Comparison of ENCODE assay signal across 25 cellular contexts in genomic region chr6:907928-908327, GRCh38.
DNase-seq lines count a peak whose midpoint lies in the region; ATAC-seq, FAIRE-seq and TF ChIP-seq lines count a peak whose summit lies in the region.
"Had no signal": no experiment of that assay in that cellular context is flagged by ENCODE, and none has a peak within 500 bp of the region (broad histone marks: within the 10 kb centered on the region; RNA-seq: fewer than 3 reads in every experiment).

No MANE protein-coding gene starts in this region.

- TF ChIP-seq CTCF in A549 (IDR thresholded peaks at IDR 0.05) (no peak), psoas muscle (IDR thresholded peaks at IDR 0.05) (no peak)

- no peak for TF ChIP-seq EP300 in A549 (IDR thresholded peaks at IDR 0.05)

- 47% methylated on average over 6 of the region's 6 CpGs for WGBS in A549 (ENCODE audit: missing lambda C conversion rate)
- WGBS in psoas muscle, 3 donors = 74 to 76% (median 75%) methylated on average over 6 of the region's 6 CpGs

- H3K27me3 ChIP-seq in SJSA1 (replicated peaks) = no peaks in the 10 kb centered on the region
- no peaks in the 10 kb centered on the region for H3K27me3 ChIP-seq in psoas muscle (ENCODE audit: insufficient read depth in 3 of 3, low read length in 2 of 3)
- no peaks in the 10 kb centered on the region for H3K27me3 ChIP-seq in SJCRH30
- H3K27me3 ChIP-seq: BE2C; BLaER1 treated with 17β-estradiol and CSF1 and Interleukin-3, amounts not matched to agents 10 nM and 100 nM had no signal

- ATAC-seq in A549 (no peak), psoas muscle (no peak)
- ATAC-seq: GM23338, HCT116 had no signal

- H3K27ac ChIP-seq in A549 (peak overlapping the region; percentile 77 to 79), SJSA1 (peak overlapping the region; percentile 63), psoas muscle (no peak overlapping the region), SJCRH30 (no peak overlapping the region)
- H3K27ac ChIP-seq: 22Rv1; BLaER1 treated with 17β-estradiol and CSF1 and Interleukin-3, amounts not matched to agents 10 nM and 100 nM had no signal

- H3K36me3 ChIP-seq in SJSA1 (no peaks in the 10 kb centered on the region), psoas muscle (ENCODE audit: insufficient read depth in 1 of 2, low read depth in 1 of 2) (no peaks in the 10 kb centered on the region), SJCRH30 (no peaks in the 10 kb centered on the region)
- H3K36me3 ChIP-seq: BE2C; BLaER1 treated with 17β-estradiol and CSF1 and Interleukin-3, amounts not matched to agents 10 nM and 100 nM had no signal

- FAIRE-seq in A549 (lab: Jason Lieb, UNC) = no peak
- FAIRE-seq: A204.1, D721Med, GM12891, GM18507 had no signal

- H3K9me3 ChIP-seq in A549 = no peaks in the 10 kb centered on the region
- no peaks in the 10 kb centered on the region for H3K9me3 ChIP-seq in SJSA1 (replicated peaks)
- H3K9me3 ChIP-seq in psoas muscle = no peaks in the 10 kb centered on the region
- no peaks in the 10 kb centered on the region for H3K9me3 ChIP-seq in SJCRH30 (replicated peaks)
- H3K9me3 ChIP-seq: BE2C; BLaER1 treated with 17β-estradiol and CSF1 and Interleukin-3, amounts not matched to agents 10 nM and 100 nM had no signal

- no peak overlapping the region for H3K4me3 ChIP-seq in A549
- no peak overlapping the region for H3K4me3 ChIP-seq in SJSA1
- no peak overlapping the region for H3K4me3 ChIP-seq in psoas muscle
- no peak overlapping the region for H3K4me3 ChIP-seq in SJCRH30
- H3K4me3 ChIP-seq: BLaER1 treated with 17β-estradiol and CSF1 and Interleukin-3, amounts not matched to agents 10 nM and 100 nM; GM23338 had no signal

- peaks cover 20% of the 10 kb centered on the region for H3K4me1 ChIP-seq in A549
- peaks cover 56% of the 10 kb centered on the region for H3K4me1 ChIP-seq in SJSA1 (replicated peaks)
- H3K4me1 ChIP-seq in psoas muscle = no peaks in the 10 kb centered on the region
- H3K4me1 ChIP-seq in SJCRH30 = no peaks in the 10 kb centered on the region
- H3K4me1 ChIP-seq: BE2C had no signal

- no peak for TF ChIP-seq POLR2A in A549 (IDR thresholded peaks at IDR 0.05; ENCODE audit: low read length)

- POLR2A ChIA-PET in A549 (lab: Yijun Ruan, JAX) = no interaction called here

- TF ChIP-seq RAD21 in A549 (conservative IDR thresholded peaks at IDR 0.05 in 1 of 2, IDR thresholded peaks at IDR 0.05 in 1 of 2) = no peak

- intact Hi-C loops in psoas muscle (cut with DNase I) = no loop called here

- peak overlapping the region; percentile 48; the same call in 1 of the 3 replicates for H3K4me2 ChIP-seq in A549
- H3K4me2 ChIP-seq: BLaER1 treated with 17β-estradiol and CSF1 and Interleukin-3, amounts not matched to agents 10 nM and 100 nM; GM23338 had no signal

- CTCF ChIA-PET in A549 (lab: Yijun Ruan, JAX) = interaction anchor here (0.6 to 2.1 kb wide), 6 partner anchors 9 to 1009 kb away, joined by 3 to 7 read pairs (median 4); partner anchors contain the start of gene FOXQ1

- no peak for DNase-seq in A549 (ENCODE audit: low read depth in 1 of 2, low spot score in 1 of 2)
- DNase-seq in SJSA1 (ENCODE audit: low read depth in 1 of 2, low spot score in 2 of 2) = no peak
- peak; percentile 19 for DNase-seq in islet precursor cell
- DNase-seq in psoas muscle = no peak
- no peak for DNase-seq in SJCRH30
- no peak for DNase-seq in epidermal melanocyte (ENCODE audit: insufficient read length, low spot score)
- DNase-seq: ACHN; AML-193; BE2C; CD4-positive, alpha-beta T cell; CD8-positive, alpha-beta memory T cell; DMS 273 treated with DMSO at 0.1 percent for 48 hours; DMS79; EL; GDM1; H9; HFFc6 had no signal

TF ChIP-seq in A549, 52 proteins besides CTCF, POLR2A, EP300 and RAD21:
- TF ChIP-seq POLR2AphosphoS2 (conservative IDR thresholded peaks at IDR 0.05; ENCODE audit: low read length) (no peak), KDM1A (IDR thresholded peaks at IDR 0.05; ENCODE audit: low read depth) (no peak), EHF (CRISPR knock-in tag; IDR thresholded peaks at IDR 0.05) (no peak), SREBF2 (IDR thresholded peaks at IDR 0.05) (no peak)

Comparison
In these comparisons a context has a peak if more than half of its experiments do, and no peak if none do; other contexts are left out.
1. H3K27ac ChIP-seq: peak in A549 (2 of 2) and SJSA1 (single experiment); none in psoas muscle (single experiment) and SJCRH30 (single experiment).